In genomic region chr19:14556662-14557188, GRCh38 we compare ENCODE assay signal across 8 cellular contexts. TPM values are rescaled to one million over a fixed set of nuclear protein-coding genes. Genes with fewer than 3 reads are reported as not detected.
A peak's percentile ranks its signal among the peaks of the same experiment; 100 is the strongest.
DNase-seq lines count a peak whose midpoint lies in the region; ATAC-seq, FAIRE-seq and TF ChIP-seq lines count a peak whose summit lies in the region.

No MANE protein-coding gene starts in this region.

- H3K27me3 ChIP-seq in bronchial epithelial cell (ENCODE audit: control insufficient read depth, insufficient read depth, low read length): no peaks in the 10 kb centered on the region

- TF ChIP-seq CTCF in WTC11 (IDR thresholded peaks at IDR 0.05): peak; percentile 94
- TF ChIP-seq CTCF in bronchial epithelial cell (IDR thresholded peaks at IDR 0.05; ENCODE audit: insufficient read depth, low read length, severe bottlenecking): peak; percentile 99

- DNase-seq in ACHN: peak; percentile 70
- peak; percentile 34 for DNase-seq in NCI-H1092 (lab: John Stamatoyannopoulos, UW)
- peak; percentile 90 for DNase-seq in WTC11 (ENCODE audit: low spot score)
- DNase-seq in bronchial epithelial cell (ENCODE audit: low read depth): peak; percentile 70
- peak; percentile 92 for DNase-seq in islet precursor cell
- DNase-seq in stimulated activated CD4-positive, alpha-beta T cell treated with anti-CD3 and anti-CD28 coated beads, Interleukin-12 subunit alpha, Interleukin-12 subunit beta, amount 100 ng/mL, for 48 hours (ENCODE audit: low read depth in 2 of 3, low spot score in 1 of 3): peak; percentile 62 to 75 (median 68)

- no peaks in the 10 kb centered on the region for H3K36me3 Mint-ChIP-seq in WTC11

- CTCF ChIA-PET in WTC11 (lab: Charles Lee): interaction anchor here (0.5 to 4.4 kb wide), 25 partner anchors 9 to 220 kb away, joined by 3 to 39 read pairs (median 8); partner anchors contain the start of genes DNAJB1, GIPC1, NDUFB7 and PTGER1

- no peaks in the 10 kb centered on the region for H3K9me3 Mint-ChIP-seq in WTC11

- H3K36me3 ChIP-seq in bronchial epithelial cell (ENCODE audit: control insufficient read depth, insufficient read depth, low read length): peaks cover 4% of the 10 kb centered on the region

- peaks cover 31% of the 10 kb centered on the region for H3K4me1 Mint-ChIP-seq in WTC11

- H3K4me3 ChIP-seq in bronchial epithelial cell (ENCODE audit: low read depth, low read length): no peak overlapping the region

- H3K27me3 Mint-ChIP-seq in WTC11 (ENCODE audit: low read depth): no peaks in the 10 kb centered on the region

- POLR2A ChIA-PET in WTC11 (lab: Charles Lee): interaction anchor here (0.6 to 0.8 kb wide), 2 partner anchors 39 to 133 kb away, joined by 3 to 5 read pairs; partner anchors contain the start of gene DNAJB1

- peak overlapping the region; percentile 65; the same call in 1 of the 2 replicates for H3K27ac Mint-ChIP-seq in WTC11

- ATAC-seq in GM18511 (IDR thresholded peaks at IDR 0.05; ENCODE audit: unreplicated experiment): peak; percentile 73
- ATAC-seq in WTC11: peak; percentile 75
- ATAC-seq in GM18907 (IDR thresholded peaks at IDR 0.05; ENCODE audit: unreplicated experiment): no peak

- no peak for FAIRE-seq in bronchial epithelial cell (lab: Jason Lieb, UNC)

- in situ Hi-C loops in ACHN (cut with HindIII; ENCODE audit: low pct_ligation_motif_present, low pct_unique_long_range_greater_than_20kb, low sequenced_read_pairs): no loop called here

- H3K4me3 Mint-ChIP-seq in WTC11: no peak overlapping the region

TF ChIP-seq in WTC11, 78 proteins besides CTCF, POLR2A, EP300 and RAD21:
- no peak for TF ChIP-seq ELF4 (CRISPR knock-in tag; IDR thresholded peaks at IDR 0.05; ENCODE audit: low read depth)
- no peak for TF ChIP-seq CREB1 (CRISPR knock-in tag; IDR thresholded peaks at IDR 0.05)
- no peak for TF ChIP-seq ESRRA (CRISPR knock-in tag; IDR thresholded peaks at IDR 0.05; ENCODE audit: borderline replicate concordance)
- TF ChIP-seq ZNF416 (CRISPR knock-in tag; IDR thresholded peaks at IDR 0.05): 0 out of 2 replicates have a peak, but pooled peaks have one; percentile 60
- TF ChIP-seq ZMAT4 (CRISPR knock-in tag; IDR thresholded peaks at IDR 0.05): no peak
- TF ChIP-seq ERG (CRISPR knock-in tag; IDR thresholded peaks at IDR 0.05): no peak
- no peak for TF ChIP-seq E2F5 (CRISPR knock-in tag; IDR thresholded peaks at IDR 0.05)
- peak; percentile 62; the same call in 1 of the 2 replicates for TF ChIP-seq HMGXB4 (CRISPR knock-in tag; IDR thresholded peaks at IDR 0.05)
- no peak for TF ChIP-seq ZNF671 (CRISPR knock-in tag; IDR thresholded peaks at IDR 0.05)
- TF ChIP-seq RELA (CRISPR knock-in tag; IDR thresholded peaks at IDR 0.05; ENCODE audit: borderline replicate concordance): no peak
- TF ChIP-seq MLX (CRISPR knock-in tag; IDR thresholded peaks at IDR 0.05): no peak
- no peak for TF ChIP-seq ZNF121 (CRISPR knock-in tag; IDR thresholded peaks at IDR 0.05)
- no peak for TF ChIP-seq PRRX2 (CRISPR knock-in tag; IDR thresholded peaks at IDR 0.05)
- TF ChIP-seq KAT7 (CRISPR knock-in tag; IDR thresholded peaks at IDR 0.05; ENCODE audit: borderline replicate concordance): no peak
- no peak for TF ChIP-seq NFE2L1 (CRISPR knock-in tag; IDR thresholded peaks at IDR 0.05)
- no peak for TF ChIP-seq ZNF317 (CRISPR knock-in tag; IDR thresholded peaks at IDR 0.05; ENCODE audit: borderline replicate concordance, low read depth)

RNA-seq across cellular contexts. Expression of gene NDUFB7, which starts 15.1 kb away (rescaled TPM):
- 240 to 255 TPM (median 254 TPM) in 3 replicates for total RNA-seq in WTC11 (2021)
- total RNA-seq in bronchial epithelial cell: 192 and 347 TPM in 2 replicates

RNA-seq across cellular contexts. Expression of gene CLEC17A, which starts 26.2 kb away (rescaled TPM):
- 0.14 TPM in 1 of 3 replicates, not detected in the others for total RNA-seq in WTC11 (2021)
- not detected in 2 replicates for total RNA-seq in bronchial epithelial cell

RNA-seq across cellular contexts. Expression of gene TECR, which starts 27.3 kb away (rescaled TPM):
- total RNA-seq in WTC11 (2021): 161 to 198 TPM (median 197 TPM) in 3 replicates
- total RNA-seq in bronchial epithelial cell: 20.0 and 46.3 TPM in 2 replicates

RNA-seq across cellular contexts. Expression of gene DNAJB1, which starts 38.5 kb away (rescaled TPM):
- total RNA-seq in WTC11 (2021): 54.5 to 88.7 TPM (median 81.9 TPM) in 3 replicates
- total RNA-seq in bronchial epithelial cell: 58.4 and 117 TPM in 2 replicates

Comparison
In these comparisons a context has a peak if more than half of its experiments do, and no peak if none do; other contexts are left out.
1. DNase-seq: peak in every context shown above with its lines; median percentile 92 in islet precursor cell; 90 in WTC11; 70 in ACHN; 70 in bronchial epithelial cell; 68 in stimulated activated CD4-positive, alpha-beta T cell treated with anti-CD3 and anti-CD28 coated beads, Interleukin-12 subunit alpha, Interleukin-12 subunit beta, amount 100 ng/mL, for 48 hours; 34 in NCI-H1092.